In genomic region chr7:150321788-150322113, GRCh38 we compare ENCODE assay signal across 14 cellular contexts. TPM values are rescaled to one million over a fixed set of nuclear protein-coding genes. Genes with fewer than 3 reads are reported as not detected.
A peak's percentile ranks its signal among the peaks of the same experiment; 100 is the strongest.
DNase-seq lines count a peak whose midpoint lies in the region; ATAC-seq and TF ChIP-seq lines count a peak whose summit lies in the region.
"Had no signal": no experiment of that assay in that cellular context is flagged by ENCODE, and none has a peak within 500 bp of the region (broad histone marks: within the 10 kb centered on the region; RNA-seq: fewer than 3 reads in every experiment).

No MANE protein-coding gene starts in this region.

- no peaks in the 10 kb centered on the region for H3K27me3 Mint-ChIP-seq in activated naive CD4-positive, alpha-beta T cell treated with anti-CD3 and anti-CD28 coated beads, Interleukin-2, amount 10 ng/mL, durations not matched to agents 7 days and 5 days
- H3K27me3 Mint-ChIP-seq in WTC11 (ENCODE audit: low read depth) (peaks cover 18% of the 10 kb centered on the region), type B pancreatic cell (no peaks in the 10 kb centered on the region)

- no peak overlapping the region for H2AFZ ChIP-seq in hepatocyte

- CTCF ChIA-PET in activated naive CD4-positive, alpha-beta T cell treated with anti-CD3 and anti-CD28 coated beads, Interleukin-2, amount 10 ng/mL, durations not matched to agents 7 days and 5 days (lab: Charles Lee), result no interaction called here
- CTCF ChIA-PET in WTC11 (lab: Charles Lee), result no interaction called here

- H3K4me1 Mint-ChIP-seq in activated naive CD4-positive, alpha-beta T cell treated with anti-CD3 and anti-CD28 coated beads, Interleukin-2, amount 10 ng/mL, durations not matched to agents 7 days and 5 days, result peaks cover 46% of the 10 kb centered on the region
- H3K4me1 Mint-ChIP-seq in WTC11 (peaks cover 62% of the 10 kb centered on the region), type B pancreatic cell (ENCODE audit: unreplicated experiment) (peaks cover 25% of the 10 kb centered on the region)

- peak overlapping the region; percentile 92 for H3K4me3 Mint-ChIP-seq in activated naive CD4-positive, alpha-beta T cell treated with anti-CD3 and anti-CD28 coated beads, Interleukin-2, amount 10 ng/mL, durations not matched to agents 7 days and 5 days
- H3K4me3 Mint-ChIP-seq in WTC11 (peak overlapping the region; percentile 61), type B pancreatic cell (peak overlapping the region; percentile 89)
- H3K4me3 Mint-ChIP-seq: nephron had no signal

- peak overlapping the region; percentile 93 for H3K27ac ChIP-seq in hepatocyte

- TF ChIP-seq CTCF in WTC11 (IDR thresholded peaks at IDR 0.05), result no peak
- no peak for TF ChIP-seq CTCF in hepatocyte (IDR thresholded peaks at IDR 0.05; ENCODE audit: poor library complexity)
- TF ChIP-seq CTCF in type B pancreatic cell (conservative IDR thresholded peaks at IDR 0.05), result no peak

- peak overlapping the region; percentile 93 for H3K27ac Mint-ChIP-seq in activated naive CD4-positive, alpha-beta T cell treated with anti-CD3 and anti-CD28 coated beads, Interleukin-2, amount 10 ng/mL, durations not matched to agents 7 days and 5 days
- H3K27ac Mint-ChIP-seq in WTC11, result no peak overlapping the region
- peak overlapping the region; percentile 91 for H3K27ac Mint-ChIP-seq in type B pancreatic cell

- H3K79me2 ChIP-seq in hepatocyte, result peaks cover 28% of the 10 kb centered on the region

- H3K4me2 ChIP-seq in hepatocyte, result peak overlapping the region; percentile 82

- H3K4me1 ChIP-seq in hepatocyte (ENCODE audit: insufficient read depth), result peaks cover 16% of the 10 kb centered on the region

- peaks cover 40% of the 10 kb centered on the region for H3K36me3 Mint-ChIP-seq in activated naive CD4-positive, alpha-beta T cell treated with anti-CD3 and anti-CD28 coated beads, Interleukin-2, amount 10 ng/mL, durations not matched to agents 7 days and 5 days
- H3K36me3 Mint-ChIP-seq in WTC11 (peaks cover 12% of the 10 kb centered on the region), type B pancreatic cell (peaks cover 8% of the 10 kb centered on the region)

- no peaks in the 10 kb centered on the region for H3K36me3 ChIP-seq in hepatocyte (replicated peaks; ENCODE audit: insufficient read depth, low read depth)

- no peak overlapping the region for H3K4me3 ChIP-seq in hepatocyte

- POLR2A ChIA-PET in WTC11 (lab: Charles Lee), result no interaction called here

- no peak for DNase-seq in activated naive CD4-positive, alpha-beta T cell treated with anti-CD3 and anti-CD28 coated beads, Interleukin-2, amount 10 ng/mL, durations not matched to agents 7 days and 5 days
- no peak for DNase-seq in activated naive CD4-positive, alpha-beta T cell treated with anti-CD3 and anti-CD28 coated beads, Interleukin-2, amount 50 U/mL, for 16 hours
- DNase-seq in WTC11 (ENCODE audit: low spot score) (no peak), hepatocyte (ENCODE audit: low spot score) (no peak), type B pancreatic cell (ENCODE audit: extremely low spot score, unreplicated experiment) (no peak), HuH-7 (ENCODE audit: low spot score) (no peak)
- DNase-seq: SIG-M5 had no signal

- H3K9me3 Mint-ChIP-seq in activated naive CD4-positive, alpha-beta T cell treated with anti-CD3 and anti-CD28 coated beads, Interleukin-2, amount 10 ng/mL, durations not matched to agents 7 days and 5 days, result no peaks in the 10 kb centered on the region
- H3K9me3 Mint-ChIP-seq in WTC11 (no peaks in the 10 kb centered on the region), type B pancreatic cell (no peaks in the 10 kb centered on the region)
- H3K9me3 Mint-ChIP-seq: nephron had no signal

- ATAC-seq in WTC11, result no peak
- no peak for ATAC-seq in HG02852 (IDR thresholded peaks at IDR 0.05; ENCODE audit: unreplicated experiment)
- ATAC-seq in GM19328 (IDR thresholded peaks at IDR 0.05; ENCODE audit: unreplicated experiment), result no peak

- H3K9me3 ChIP-seq in hepatocyte (ENCODE audit: low read depth), result no peaks in the 10 kb centered on the region
- H3K9me3 ChIP-seq: esophagus muscularis mucosa had no signal

- no peaks in the 10 kb centered on the region for H3K9me2 ChIP-seq in hepatocyte (replicated peaks; ENCODE audit: insufficient read depth)

- no peaks in the 10 kb centered on the region for H4K20me1 ChIP-seq in hepatocyte (ENCODE audit: insufficient read depth, poor library complexity, severe bottlenecking)

- 93% methylated on average over 3 of the region's 3 CpGs for WGBS in hepatocyte (ENCODE audit: low lambda C conversion rate, missing lambda C conversion rate)

- no peaks in the 10 kb centered on the region for H3K27me3 ChIP-seq in hepatocyte
- H3K27me3 ChIP-seq: esophagus muscularis mucosa had no signal

TF ChIP-seq in WTC11, 78 proteins besides CTCF, POLR2A, EP300 and RAD21 (continues in another document):
- no peak for TF ChIP-seq IRF2 (CRISPR knock-in tag; IDR thresholded peaks at IDR 0.05; ENCODE audit: borderline replicate concordance, low read depth)
- TF ChIP-seq, protein P1, sequence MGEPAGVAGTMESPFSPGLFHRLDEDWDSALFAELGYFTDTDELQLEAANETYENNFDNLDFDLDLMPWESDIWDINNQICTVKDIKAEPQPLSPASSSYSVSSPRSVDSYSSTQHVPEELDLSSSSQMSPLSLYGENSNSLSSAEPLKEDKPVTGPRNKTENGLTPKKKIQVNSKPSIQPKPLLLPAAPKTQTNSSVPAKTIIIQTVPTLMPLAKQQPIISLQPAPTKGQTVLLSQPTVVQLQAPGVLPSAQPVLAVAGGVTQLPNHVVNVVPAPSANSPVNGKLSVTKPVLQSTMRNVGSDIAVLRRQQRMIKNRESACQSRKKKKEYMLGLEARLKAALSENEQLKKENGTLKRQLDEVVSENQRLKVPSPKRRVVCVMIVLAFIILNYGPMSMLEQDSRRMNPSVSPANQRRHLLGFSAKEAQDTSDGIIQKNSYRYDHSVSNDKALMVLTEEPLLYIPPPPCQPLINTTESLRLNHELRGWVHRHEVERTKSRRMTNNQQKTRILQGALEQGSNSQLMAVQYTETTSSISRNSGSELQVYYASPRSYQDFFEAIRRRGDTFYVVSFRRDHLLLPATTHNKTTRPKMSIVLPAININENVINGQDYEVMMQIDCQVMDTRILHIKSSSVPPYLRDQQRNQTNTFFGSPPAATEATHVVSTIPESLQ (CRISPR knock-in tag; IDR thresholded peaks at IDR 0.05), result no peak
- TF ChIP-seq ZNF671 (CRISPR knock-in tag; IDR thresholded peaks at IDR 0.05), result no peak
- TF ChIP-seq, protein P2, sequence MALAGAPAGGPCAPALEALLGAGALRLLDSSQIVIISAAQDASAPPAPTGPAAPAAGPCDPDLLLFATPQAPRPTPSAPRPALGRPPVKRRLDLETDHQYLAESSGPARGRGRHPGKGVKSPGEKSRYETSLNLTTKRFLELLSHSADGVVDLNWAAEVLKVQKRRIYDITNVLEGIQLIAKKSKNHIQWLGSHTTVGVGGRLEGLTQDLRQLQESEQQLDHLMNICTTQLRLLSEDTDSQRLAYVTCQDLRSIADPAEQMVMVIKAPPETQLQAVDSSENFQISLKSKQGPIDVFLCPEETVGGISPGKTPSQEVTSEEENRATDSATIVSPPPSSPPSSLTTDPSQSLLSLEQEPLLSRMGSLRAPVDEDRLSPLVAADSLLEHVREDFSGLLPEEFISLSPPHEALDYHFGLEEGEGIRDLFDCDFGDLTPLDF (CRISPR knock-in tag; IDR thresholded peaks at IDR 0.05), result no peak
- TF ChIP-seq GRHL2 (CRISPR knock-in tag; IDR thresholded peaks at IDR 0.05; ENCODE audit: insufficient replicate concordance, severe bottlenecking), result no peak
- TF ChIP-seq AR (CRISPR knock-in tag; IDR thresholded peaks at IDR 0.05), result no peak

RNA-seq across cellular contexts. Expression of gene LRRC61, which starts 1.4 kb away (rescaled TPM):
- 27.7 to 33.3 TPM (median 32.7 TPM) in 3 replicates for total RNA-seq in WTC11 (2021)
- 23.4 and 24.0 TPM in 2 replicates for total RNA-seq in hepatocyte
- 35.4 and 38.7 TPM in 2 replicates for polyA plus RNA-seq in hepatocyte
- total RNA-seq in type B pancreatic cell (ENCODE audit: low replicate concordance), result 13.0 and 17.7 TPM in 2 replicates
- total RNA-seq: LHCN-M2 had no signal

RNA-seq across cellular contexts. Expression of gene ACTR3C, which starts 1.6 kb away (rescaled TPM):
- total RNA-seq in WTC11 (2021) (0.96 to 1.5 TPM (median 1.4 TPM) in 3 replicates), hepatocyte (17.7 and 18.6 TPM in 2 replicates), type B pancreatic cell (ENCODE audit: low replicate concordance) (4.8 and 8.7 TPM in 2 replicates)
- polyA plus RNA-seq in hepatocyte, result 7.8 and 11.9 TPM in 2 replicates
- total RNA-seq: H1, LHCN-M2, NCI-H460 had no signal

RNA-seq across cellular contexts. Expression of gene RARRES2, which starts 19.7 kb away (rescaled TPM):
- total RNA-seq in WTC11 (2021) (193 to 230 TPM (median 197 TPM) in 3 replicates), hepatocyte (104 and 122 TPM in 2 replicates), type B pancreatic cell (ENCODE audit: low replicate concordance) (16.3 and 109 TPM in 2 replicates)
- 164 and 187 TPM in 2 replicates for polyA plus RNA-seq in hepatocyte
- total RNA-seq: NCI-H460 had no signal

RNA-seq across cellular contexts. Expression of gene REPIN1, which starts 46.9 kb away (rescaled TPM):
- total RNA-seq in WTC11 (2021) (105 to 130 TPM (median 112 TPM) in 3 replicates), hepatocyte (75.5 and 79.1 TPM in 2 replicates), type B pancreatic cell (ENCODE audit: low replicate concordance) (142 and 154 TPM in 2 replicates)
- 102 and 107 TPM in 2 replicates for polyA plus RNA-seq in hepatocyte

RNA-seq across cellular contexts. Expression of gene ZNF775, which starts 57.4 kb away (rescaled TPM):
- total RNA-seq in WTC11 (2021), result 24.1 to 26.6 TPM (median 25.4 TPM) in 3 replicates
- 5.2 and 8.3 TPM in 2 replicates for total RNA-seq in hepatocyte
- polyA plus RNA-seq in hepatocyte, result 6.2 and 10.6 TPM in 2 replicates
- 6.9 and 12.3 TPM in 2 replicates for total RNA-seq in type B pancreatic cell (ENCODE audit: low replicate concordance)
